Comparison of ENCODE assay signal across 1 cellular context in the genomic region with DNA sequence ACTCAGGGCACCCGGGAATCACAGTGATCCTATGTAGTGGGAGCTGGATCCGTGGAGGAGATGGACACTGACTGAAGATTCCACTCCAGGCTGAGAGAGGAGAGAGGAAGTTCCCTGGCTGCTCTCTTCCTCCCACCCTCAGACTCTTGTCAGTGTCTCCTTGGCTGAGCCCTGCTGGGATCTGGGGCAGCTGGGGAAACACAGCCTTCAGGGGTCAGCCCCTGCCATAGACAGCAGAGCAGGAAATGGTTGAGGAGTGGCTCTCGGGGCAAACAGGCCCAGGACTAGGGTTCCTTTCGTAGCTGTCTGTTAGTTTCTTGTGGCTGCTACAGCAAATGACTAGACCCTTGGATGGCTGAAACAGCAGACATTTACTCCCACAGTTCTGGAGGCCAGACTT.
TF ChIP-seq lines count a peak whose summit lies in the region.

No MANE protein-coding gene starts in this region.

TF ChIP-seq in GM23338, 12 proteins besides CTCF, POLR2A, EP300 and RAD21 (continued from another document):
- TF ChIP-seq, protein P1, sequence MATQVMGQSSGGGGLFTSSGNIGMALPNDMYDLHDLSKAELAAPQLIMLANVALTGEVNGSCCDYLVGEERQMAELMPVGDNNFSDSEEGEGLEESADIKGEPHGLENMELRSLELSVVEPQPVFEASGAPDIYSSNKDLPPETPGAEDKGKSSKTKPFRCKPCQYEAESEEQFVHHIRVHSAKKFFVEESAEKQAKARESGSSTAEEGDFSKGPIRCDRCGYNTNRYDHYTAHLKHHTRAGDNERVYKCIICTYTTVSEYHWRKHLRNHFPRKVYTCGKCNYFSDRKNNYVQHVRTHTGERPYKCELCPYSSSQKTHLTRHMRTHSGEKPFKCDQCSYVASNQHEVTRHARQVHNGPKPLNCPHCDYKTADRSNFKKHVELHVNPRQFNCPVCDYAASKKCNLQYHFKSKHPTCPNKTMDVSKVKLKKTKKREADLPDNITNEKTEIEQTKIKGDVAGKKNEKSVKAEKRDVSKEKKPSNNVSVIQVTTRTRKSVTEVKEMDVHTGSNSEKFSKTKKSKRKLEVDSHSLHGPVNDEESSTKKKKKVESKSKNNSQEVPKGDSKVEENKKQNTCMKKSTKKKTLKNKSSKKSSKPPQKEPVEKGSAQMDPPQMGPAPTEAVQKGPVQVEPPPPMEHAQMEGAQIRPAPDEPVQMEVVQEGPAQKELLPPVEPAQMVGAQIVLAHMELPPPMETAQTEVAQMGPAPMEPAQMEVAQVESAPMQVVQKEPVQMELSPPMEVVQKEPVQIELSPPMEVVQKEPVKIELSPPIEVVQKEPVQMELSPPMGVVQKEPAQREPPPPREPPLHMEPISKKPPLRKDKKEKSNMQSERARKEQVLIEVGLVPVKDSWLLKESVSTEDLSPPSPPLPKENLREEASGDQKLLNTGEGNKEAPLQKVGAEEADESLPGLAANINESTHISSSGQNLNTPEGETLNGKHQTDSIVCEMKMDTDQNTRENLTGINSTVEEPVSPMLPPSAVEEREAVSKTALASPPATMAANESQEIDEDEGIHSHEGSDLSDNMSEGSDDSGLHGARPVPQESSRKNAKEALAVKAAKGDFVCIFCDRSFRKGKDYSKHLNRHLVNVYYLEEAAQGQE (IDR thresholded peaks at IDR 0.05; ENCODE audit: unreplicated experiment): no peak
- TF ChIP-seq NANOG (IDR thresholded peaks at IDR 0.05; ENCODE audit: borderline replicate concordance) (no peak), EZH2 (IDR thresholded peaks at IDR 0.05; ENCODE audit: low read depth, unreplicated experiment) (no peak), JUNB (IDR thresholded peaks at IDR 0.05; ENCODE audit: unreplicated experiment) (no peak), CREB1 (CRISPR knock-in tag; IDR thresholded peaks at IDR 0.05; ENCODE audit: low read depth) (no peak)
- TF ChIP-seq, protein P2, sequence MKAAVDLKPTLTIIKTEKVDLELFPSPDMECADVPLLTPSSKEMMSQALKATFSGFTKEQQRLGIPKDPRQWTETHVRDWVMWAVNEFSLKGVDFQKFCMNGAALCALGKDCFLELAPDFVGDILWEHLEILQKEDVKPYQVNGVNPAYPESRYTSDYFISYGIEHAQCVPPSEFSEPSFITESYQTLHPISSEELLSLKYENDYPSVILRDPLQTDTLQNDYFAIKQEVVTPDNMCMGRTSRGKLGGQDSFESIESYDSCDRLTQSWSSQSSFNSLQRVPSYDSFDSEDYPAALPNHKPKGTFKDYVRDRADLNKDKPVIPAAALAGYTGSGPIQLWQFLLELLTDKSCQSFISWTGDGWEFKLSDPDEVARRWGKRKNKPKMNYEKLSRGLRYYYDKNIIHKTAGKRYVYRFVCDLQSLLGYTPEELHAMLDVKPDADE (IDR thresholded peaks at IDR 0.05): no peak
- TF ChIP-seq, protein P3, sequence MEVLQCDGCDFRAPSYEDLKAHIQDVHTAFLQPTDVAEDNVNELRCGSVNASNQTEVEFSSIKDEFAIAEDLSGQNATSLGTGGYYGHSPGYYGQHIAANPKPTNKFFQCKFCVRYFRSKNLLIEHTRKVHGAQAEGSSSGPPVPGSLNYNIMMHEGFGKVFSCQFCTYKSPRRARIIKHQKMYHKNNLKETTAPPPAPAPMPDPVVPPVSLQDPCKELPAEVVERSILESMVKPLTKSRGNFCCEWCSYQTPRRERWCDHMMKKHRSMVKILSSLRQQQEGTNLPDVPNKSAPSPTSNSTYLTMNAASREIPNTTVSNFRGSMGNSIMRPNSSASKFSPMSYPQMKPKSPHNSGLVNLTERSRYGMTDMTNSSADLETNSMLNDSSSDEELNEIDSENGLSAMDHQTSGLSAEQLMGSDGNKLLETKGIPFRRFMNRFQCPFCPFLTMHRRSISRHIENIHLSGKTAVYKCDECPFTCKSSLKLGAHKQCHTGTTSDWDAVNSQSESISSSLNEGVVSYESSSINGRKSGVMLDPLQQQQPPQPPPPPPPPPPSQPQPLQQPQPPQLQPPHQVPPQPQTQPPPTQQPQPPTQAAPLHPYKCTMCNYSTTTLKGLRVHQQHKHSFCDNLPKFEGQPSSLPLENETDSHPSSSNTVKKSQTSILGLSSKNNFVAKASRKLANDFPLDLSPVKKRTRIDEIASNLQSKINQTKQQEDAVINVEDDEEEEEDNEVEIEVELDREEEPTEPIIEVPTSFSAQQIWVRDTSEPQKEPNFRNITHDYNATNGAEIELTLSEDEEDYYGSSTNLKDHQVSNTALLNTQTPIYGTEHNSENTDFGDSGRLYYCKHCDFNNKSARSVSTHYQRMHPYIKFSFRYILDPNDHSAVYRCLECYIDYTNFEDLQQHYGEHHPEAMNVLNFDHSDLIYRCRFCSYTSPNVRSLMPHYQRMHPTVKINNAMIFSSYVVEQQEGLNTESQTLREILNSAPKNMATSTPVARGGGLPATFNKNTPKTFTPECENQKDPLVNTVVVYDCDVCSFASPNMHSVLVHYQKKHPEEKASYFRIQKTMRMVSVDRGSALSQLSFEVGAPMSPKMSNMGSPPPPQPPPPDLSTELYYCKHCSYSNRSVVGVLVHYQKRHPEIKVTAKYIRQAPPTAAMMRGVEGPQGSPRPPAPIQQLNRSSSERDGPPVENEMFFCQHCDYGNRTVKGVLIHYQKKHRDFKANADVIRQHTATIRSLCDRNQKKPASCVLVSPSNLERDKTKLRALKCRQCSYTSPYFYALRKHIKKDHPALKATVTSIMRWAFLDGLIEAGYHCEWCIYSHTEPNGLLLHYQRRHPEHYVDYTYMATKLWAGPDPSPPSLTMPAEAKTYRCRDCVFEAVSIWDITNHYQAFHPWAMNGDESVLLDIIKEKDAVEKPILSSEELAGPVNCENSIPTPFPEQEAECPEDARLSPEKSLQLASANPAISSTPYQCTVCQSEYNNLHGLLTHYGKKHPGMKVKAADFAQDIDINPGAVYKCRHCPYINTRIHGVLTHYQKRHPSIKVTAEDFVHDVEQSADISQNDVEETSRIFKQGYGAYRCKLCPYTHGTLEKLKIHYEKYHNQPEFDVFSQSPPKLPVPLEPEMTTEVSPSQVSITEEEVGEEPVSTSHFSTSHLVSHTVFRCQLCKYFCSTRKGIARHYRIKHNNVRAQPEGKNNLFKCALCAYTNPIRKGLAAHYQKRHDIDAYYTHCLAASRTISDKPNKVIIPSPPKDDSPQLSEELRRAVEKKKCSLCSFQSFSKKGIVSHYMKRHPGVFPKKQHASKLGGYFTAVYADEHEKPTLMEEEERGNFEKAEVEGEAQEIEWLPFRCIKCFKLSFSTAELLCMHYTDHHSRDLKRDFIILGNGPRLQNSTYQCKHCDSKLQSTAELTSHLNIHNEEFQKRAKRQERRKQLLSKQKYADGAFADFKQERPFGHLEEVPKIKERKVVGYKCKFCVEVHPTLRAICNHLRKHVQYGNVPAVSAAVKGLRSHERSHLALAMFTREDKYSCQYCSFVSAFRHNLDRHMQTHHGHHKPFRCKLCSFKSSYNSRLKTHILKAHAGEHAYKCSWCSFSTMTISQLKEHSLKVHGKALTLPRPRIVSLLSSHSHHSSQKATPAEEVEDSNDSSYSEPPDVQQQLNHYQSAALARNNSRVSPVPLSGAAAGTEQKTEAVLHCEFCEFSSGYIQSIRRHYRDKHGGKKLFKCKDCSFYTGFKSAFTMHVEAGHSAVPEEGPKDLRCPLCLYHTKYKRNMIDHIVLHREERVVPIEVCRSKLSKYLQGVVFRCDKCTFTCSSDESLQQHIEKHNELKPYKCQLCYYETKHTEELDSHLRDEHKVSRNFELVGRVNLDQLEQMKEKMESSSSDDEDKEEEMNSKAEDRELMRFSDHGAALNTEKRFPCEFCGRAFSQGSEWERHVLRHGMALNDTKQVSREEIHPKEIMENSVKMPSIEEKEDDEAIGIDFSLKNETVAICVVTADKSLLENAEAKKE (CRISPR knock-in tag; IDR thresholded peaks at IDR 0.05): no peak
